In the genomic region with DNA sequence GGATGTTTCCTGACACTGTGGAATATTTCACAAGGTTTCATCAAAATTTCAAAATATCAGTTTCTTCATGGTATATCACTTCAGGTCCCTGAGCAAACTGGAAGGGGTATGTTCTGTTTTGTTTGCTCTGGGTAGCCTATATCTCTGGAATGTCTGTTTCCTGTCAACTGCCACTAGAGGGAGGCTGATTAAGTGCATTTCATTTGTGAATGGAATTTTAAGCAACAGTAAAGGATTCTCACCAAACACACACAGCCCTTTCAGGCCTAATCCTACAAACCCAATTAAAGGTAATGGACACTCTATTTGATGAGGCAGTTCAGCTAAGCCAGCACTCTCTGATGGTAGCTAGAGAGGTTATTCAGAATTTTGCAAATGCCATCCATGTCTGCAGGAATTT, we compare ENCODE assay signal across 8 cellular contexts.
A peak's percentile ranks its signal among the peaks of the same experiment; 100 is the strongest.
DNase-seq lines count a peak whose midpoint lies in the region; ATAC-seq, FAIRE-seq and TF ChIP-seq lines count a peak whose summit lies in the region.

No MANE protein-coding gene starts in this region.

- no peaks in the 10 kb centered on the region for H3K36me3 Mint-ChIP-seq in activated naive CD8-positive, alpha-beta T cell treated with anti-CD3 and anti-CD28 coated beads for 36 hours

- H3K27ac Mint-ChIP-seq in activated naive CD8-positive, alpha-beta T cell treated with anti-CD3 and anti-CD28 coated beads for 36 hours = no peak overlapping the region

- H3K4me1 ChIP-seq in Loucy (ENCODE audit: insufficient read depth, low read length, poor library complexity, severe bottlenecking) (no peaks in the 10 kb centered on the region), GM12878 (ENCODE audit: control insufficient read depth, insufficient read depth, low read length) (no peaks in the 10 kb centered on the region), gastrocnemius medialis (no peaks in the 10 kb centered on the region)

- no peaks in the 10 kb centered on the region for H3F3A ChIP-seq in Loucy (ENCODE audit: low read depth)

- H3K27ac ChIP-seq in GM12878 (ENCODE audit: control insufficient read depth, insufficient read depth) (no peak overlapping the region), gastrocnemius medialis (no peak overlapping the region)

- POLR2A ChIA-PET in GM12878 (lab: Charles Lee) = no interaction called here

- no peak for TF ChIP-seq EP300 in GM12878 (IDR thresholded peaks at IDR 0.05; ENCODE audit: borderline replicate concordance in 1 of 2, control insufficient read depth in 1 of 2, low read depth in 2 of 2, low read length in 2 of 2)

- ATAC-seq in GM12878 (0 out of 3 replicates have a peak, but pooled peaks have one; percentile 17), HG02870 (IDR thresholded peaks at IDR 0.05; ENCODE audit: unreplicated experiment) (no peak), gastrocnemius medialis (no peak)

- TF ChIP-seq POLR2A in GM12878 (IDR thresholded peaks at IDR 0.05; ENCODE audit: low read depth, low read length) (no peak), gastrocnemius medialis (IDR thresholded peaks at IDR 0.05) (no peak)

- no peak overlapping the region for H3K4me2 ChIP-seq in Loucy (ENCODE audit: low read depth, low read length, poor library complexity, severe bottlenecking)
- no peak overlapping the region for H3K4me2 ChIP-seq in GM12878 (ENCODE audit: control insufficient read depth, insufficient read depth)

- no peak for TF ChIP-seq RAD21 in GM12878 (IDR thresholded peaks at IDR 0.05; ENCODE audit: insufficient read depth, low read depth, low read length)

- no peak overlapping the region for H3K9ac ChIP-seq in Loucy (ENCODE audit: low read depth, low read length, poor library complexity, severe bottlenecking)
- no peak overlapping the region for H3K9ac ChIP-seq in GM12878 (ENCODE audit: control insufficient read depth, insufficient read depth, low read length)

- RAD21 ChIA-PET in GM12878 (lab: Charles Lee; ENCODE audit: unreplicated experiment) = no interaction called here

- peak; percentile 54 for DNase-seq in DMS53 (lab: John Stamatoyannopoulos, UW)
- DNase-seq in GM12878 (ENCODE audit: low read depth, low spot score) = no peak
- DNase-seq in lung microvascular endothelial cell (ENCODE audit: low read depth in 2 of 2) = peak; percentile 7 to 9
- DNase-seq in stimulated activated CD4-positive, alpha-beta T cell treated with anti-CD3 and anti-CD28 coated beads, Interleukin-2, amount 100 ng/mL, for 48 hours = no peak
- no peak for DNase-seq in gastrocnemius medialis
- no peak for DNase-seq in activated naive CD8-positive, alpha-beta T cell treated with anti-CD3 and anti-CD28 coated beads for 36 hours

- no peaks in the 10 kb centered on the region for H3K9me2 ChIP-seq in Loucy (replicated peaks; ENCODE audit: low read depth, low read length)

- H2AFZ ChIP-seq in Loucy (ENCODE audit: low read length) (no peak overlapping the region), GM12878 (ENCODE audit: control insufficient read depth, low read depth, low read length) (no peak overlapping the region)

- H3K9me3 Mint-ChIP-seq in activated naive CD8-positive, alpha-beta T cell treated with anti-CD3 and anti-CD28 coated beads for 36 hours = no peaks in the 10 kb centered on the region

- H4K20me1 ChIP-seq in Loucy (ENCODE audit: insufficient read depth, low read length, poor library complexity, severe bottlenecking) = no peaks in the 10 kb centered on the region
- no peaks in the 10 kb centered on the region for H4K20me1 ChIP-seq in GM12878 (ENCODE audit: control insufficient read depth, insufficient read depth)

- CTCF ChIA-PET in GM12878 (lab: Yijun Ruan, JAX) = interaction anchor here (1.4 kb wide), 1 partner anchor 9 kb away, joined by 4 read pairs; no protein-coding TSS in a partner anchor

- H3K4me3 Mint-ChIP-seq in activated naive CD8-positive, alpha-beta T cell treated with anti-CD3 and anti-CD28 coated beads for 36 hours = no peak overlapping the region

- H3K27me3 Mint-ChIP-seq in activated naive CD8-positive, alpha-beta T cell treated with anti-CD3 and anti-CD28 coated beads for 36 hours = no peaks in the 10 kb centered on the region

- no peak for FAIRE-seq in GM12878 (lab: Jason Lieb, UNC)

- H3K79me2 ChIP-seq in Loucy (ENCODE audit: insufficient read depth, low read length) = no peaks in the 10 kb centered on the region
- H3K79me2 ChIP-seq in GM12878 (ENCODE audit: control insufficient read depth, insufficient read depth, low read length) = no peaks in the 10 kb centered on the region

- in situ Hi-C loops in GM12878 (cut with MboI) (no loop called here), gastrocnemius medialis (cut with MboI; ENCODE audit: low sequenced_read_pairs in 4 of 4) (no loop called here)

- SMC1A ChIA-PET in GM12878 (lab: Charles Lee; ENCODE audit: uncharacterized antibody, unreplicated experiment) = no interaction called here

- H3K9me3 ChIP-seq in Loucy (ENCODE audit: insufficient read depth, low read depth, low read length) = no peaks in the 10 kb centered on the region
- no peaks in the 10 kb centered on the region for H3K9me3 ChIP-seq in GM12878 (replicated peaks; ENCODE audit: control insufficient read depth, insufficient read depth, low read length)
- no peaks in the 10 kb centered on the region for H3K9me3 ChIP-seq in gastrocnemius medialis

- peaks cover 10% of the 10 kb centered on the region for H3K4me1 Mint-ChIP-seq in activated naive CD8-positive, alpha-beta T cell treated with anti-CD3 and anti-CD28 coated beads for 36 hours

- no TSS peak for BruUV-seq in GM12878 (replicated peaks; lab: Mats Ljungman, UMichigan)

- H3K27me3 ChIP-seq in Loucy (ENCODE audit: insufficient read depth, low read length, poor library complexity, severe bottlenecking) (no peaks in the 10 kb centered on the region), GM12878 (replicated peaks in 1 of 2; ENCODE audit: control insufficient read depth in 2 of 2, insufficient read depth in 2 of 2, low read length in 1 of 2) (no peaks in the 10 kb centered on the region), gastrocnemius medialis (peaks cover 0 to 4% (median 0%) of the 10 kb centered on the region in 3 donors)

- intact Hi-C loops in GM12878 (cut with micrococcal nuclease; ENCODE audit: unreplicated experiment) (no loop called here), gastrocnemius medialis (cut with DNase I; ENCODE audit: low total_unique reads) (no loop called here)

- peak; percentile 40; the same call in 1 of the 2 replicates for TF ChIP-seq CTCF in Loucy (conservative IDR thresholded peaks at IDR 0.05; ENCODE audit: low read length)
- TF ChIP-seq CTCF in GM12878 (IDR thresholded peaks at IDR 0.05 in 2 of 3, conservative IDR thresholded peaks at IDR 0.05 in 1 of 3; ENCODE audit: control insufficient read depth in 2 of 3, extremely low read depth in 1 of 3, insufficient read depth in 1 of 3, low read depth in 3 of 3, low read length in 3 of 3) = peak in 2 of 3 experiments; percentile 32 to 34; a peak in 3 of 6 replicates
- no peak for TF ChIP-seq CTCF in gastrocnemius medialis (IDR thresholded peaks at IDR 0.05 in 4 of 5, conservative IDR thresholded peaks at IDR 0.05 in 1 of 5)

- no peak overlapping the region for H3K4me3 ChIP-seq in Loucy (ENCODE audit: low read length, poor library complexity, severe bottlenecking)
- H3K4me3 ChIP-seq in GM12878 = no peak overlapping the region
- no peak overlapping the region for H3K4me3 ChIP-seq in gastrocnemius medialis

- H3K36me3 ChIP-seq in Loucy (ENCODE audit: insufficient read depth, low read length) = no peaks in the 10 kb centered on the region
- no peaks in the 10 kb centered on the region for H3K36me3 ChIP-seq in GM12878 (ENCODE audit: control insufficient read depth in 2 of 2, insufficient read depth in 2 of 2, low read length in 1 of 2)
- no peaks in the 10 kb centered on the region for H3K36me3 ChIP-seq in gastrocnemius medialis

TF ChIP-seq in GM12878, 131 proteins besides CTCF, POLR2A, EP300 and RAD21 (continues in another document):
- TF ChIP-seq ZBTB11 (CRISPR knock-in tag; IDR thresholded peaks at IDR 0.05) = no peak
- TF ChIP-seq NFIC (IDR thresholded peaks at IDR 0.05; ENCODE audit: low read depth, low read length) = no peak
- TF ChIP-seq STAT3 (IDR thresholded peaks at IDR 0.05; ENCODE audit: low read depth, low read length) = no peak
- no peak for TF ChIP-seq SUPT20H (IDR thresholded peaks at IDR 0.05; ENCODE audit: borderline replicate concordance, control insufficient read depth, low read depth, low read length)
- TF ChIP-seq GABPA (IDR thresholded peaks at IDR 0.05; ENCODE audit: low read depth) = no peak
- no peak for TF ChIP-seq RB1 (IDR thresholded peaks at IDR 0.05; ENCODE audit: borderline replicate concordance)

Comparison
In these comparisons a context has a peak if more than half of its experiments do, and no peak if none do; other contexts are left out.
1. DNase-seq: peak in DMS53 (single experiment) and lung microvascular endothelial cell (2 of 2); none in GM12878 (single experiment), stimulated activated CD4-positive, alpha-beta T cell treated with anti-CD3 and anti-CD28 coated beads, Interleukin-2, amount 100 ng/mL, for 48 hours (0 of 2), gastrocnemius medialis (0 of 2) and activated naive CD8-positive, alpha-beta T cell treated with anti-CD3 and anti-CD28 coated beads for 36 hours (single experiment).
2. CTCF ChIP-seq: peak in Loucy (single experiment) and GM12878 (2 of 3); none in gastrocnemius medialis (0 of 5).